In the genomic region with DNA sequence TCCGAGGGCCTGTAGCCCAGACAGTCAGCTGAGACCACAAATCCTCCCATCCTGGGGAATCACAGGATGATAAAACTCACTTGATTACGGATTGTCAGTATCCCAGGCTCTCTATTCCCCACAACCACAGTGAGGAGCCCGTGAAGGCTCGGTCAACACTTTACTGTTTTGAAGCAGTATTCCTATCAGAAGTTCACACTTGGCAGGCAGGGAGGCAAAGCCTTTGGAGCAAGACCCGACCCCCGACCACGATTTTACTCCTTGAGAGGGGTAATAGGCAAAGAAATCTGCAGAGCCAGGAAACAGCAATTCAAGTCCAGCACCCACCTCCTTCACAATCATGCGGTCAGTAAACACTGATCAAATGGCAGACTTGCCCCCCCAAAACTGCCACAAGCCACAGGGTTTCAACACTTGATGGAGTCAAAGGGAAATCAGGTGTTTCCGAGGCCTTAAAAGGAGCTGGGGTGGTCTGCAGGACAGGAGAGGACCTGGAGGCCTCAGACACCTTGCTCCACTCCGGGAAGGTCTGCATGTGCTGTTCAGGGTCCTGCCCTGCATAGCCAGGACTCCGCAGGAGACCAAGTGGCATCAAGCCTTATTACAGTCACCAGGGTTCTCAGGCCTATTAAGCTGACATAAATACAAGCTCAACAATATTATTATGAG, we compare ENCODE assay signal across 1 cellular context.
TF ChIP-seq lines count a peak whose summit lies in the region.

No MANE protein-coding gene starts in this region.

TF ChIP-seq in GM12878, 131 proteins besides CTCF, POLR2A, EP300 and RAD21 (continued from another document):
- TF ChIP-seq, protein P1, sequence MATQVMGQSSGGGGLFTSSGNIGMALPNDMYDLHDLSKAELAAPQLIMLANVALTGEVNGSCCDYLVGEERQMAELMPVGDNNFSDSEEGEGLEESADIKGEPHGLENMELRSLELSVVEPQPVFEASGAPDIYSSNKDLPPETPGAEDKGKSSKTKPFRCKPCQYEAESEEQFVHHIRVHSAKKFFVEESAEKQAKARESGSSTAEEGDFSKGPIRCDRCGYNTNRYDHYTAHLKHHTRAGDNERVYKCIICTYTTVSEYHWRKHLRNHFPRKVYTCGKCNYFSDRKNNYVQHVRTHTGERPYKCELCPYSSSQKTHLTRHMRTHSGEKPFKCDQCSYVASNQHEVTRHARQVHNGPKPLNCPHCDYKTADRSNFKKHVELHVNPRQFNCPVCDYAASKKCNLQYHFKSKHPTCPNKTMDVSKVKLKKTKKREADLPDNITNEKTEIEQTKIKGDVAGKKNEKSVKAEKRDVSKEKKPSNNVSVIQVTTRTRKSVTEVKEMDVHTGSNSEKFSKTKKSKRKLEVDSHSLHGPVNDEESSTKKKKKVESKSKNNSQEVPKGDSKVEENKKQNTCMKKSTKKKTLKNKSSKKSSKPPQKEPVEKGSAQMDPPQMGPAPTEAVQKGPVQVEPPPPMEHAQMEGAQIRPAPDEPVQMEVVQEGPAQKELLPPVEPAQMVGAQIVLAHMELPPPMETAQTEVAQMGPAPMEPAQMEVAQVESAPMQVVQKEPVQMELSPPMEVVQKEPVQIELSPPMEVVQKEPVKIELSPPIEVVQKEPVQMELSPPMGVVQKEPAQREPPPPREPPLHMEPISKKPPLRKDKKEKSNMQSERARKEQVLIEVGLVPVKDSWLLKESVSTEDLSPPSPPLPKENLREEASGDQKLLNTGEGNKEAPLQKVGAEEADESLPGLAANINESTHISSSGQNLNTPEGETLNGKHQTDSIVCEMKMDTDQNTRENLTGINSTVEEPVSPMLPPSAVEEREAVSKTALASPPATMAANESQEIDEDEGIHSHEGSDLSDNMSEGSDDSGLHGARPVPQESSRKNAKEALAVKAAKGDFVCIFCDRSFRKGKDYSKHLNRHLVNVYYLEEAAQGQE (IDR thresholded peaks at IDR 0.05; ENCODE audit: low read depth, low read length), result no peak
- TF ChIP-seq TCF7 (IDR thresholded peaks at IDR 0.05; ENCODE audit: borderline replicate concordance), result no peak
- TF ChIP-seq RB1 (IDR thresholded peaks at IDR 0.05; ENCODE audit: borderline replicate concordance), result no peak
- TF ChIP-seq E2F8 (IDR thresholded peaks at IDR 0.05; ENCODE audit: low read depth, partially characterized antibody), result no peak
- no peak for TF ChIP-seq MYB (IDR thresholded peaks at IDR 0.05; ENCODE audit: borderline replicate concordance, low read depth, low read length)
- no peak for TF ChIP-seq HDAC6 (IDR thresholded peaks at IDR 0.05; ENCODE audit: unreplicated experiment)
TF ChIP-seq in GM12878: peak in this region for 0.
